ENCODE assay signal across 21 cellular contexts in genomic region chr11:17791144-17791543, GRCh38. TPM values are rescaled to one million over a fixed set of nuclear protein-coding genes. Genes with fewer than 3 reads are reported as not detected.
"Had no signal": no experiment of that assay in that cellular context is flagged by ENCODE, and none has a peak within 500 bp of the region (broad histone marks: within the 10 kb centered on the region; RNA-seq: fewer than 3 reads in every experiment).

No MANE protein-coding gene starts in this region.

- H3K79me2 ChIP-seq: parathyroid adenoma had no signal

- H3K4me3 ChIP-seq: esophagus muscularis mucosa, gastroesophageal sphincter, psoas muscle, right lobe of liver, spleen, stomach had no signal

- H3K27me3 Mint-ChIP-seq: naive thymus-derived CD4-positive, alpha-beta T cell had no signal

- H3K36me3 ChIP-seq: right lobe of liver had no signal

- H3K4me1 Mint-ChIP-seq: immature natural killer cell had no signal

- H3K27ac Mint-ChIP-seq: immature natural killer cell; naive thymus-derived CD4-positive, alpha-beta T cell; nephron progenitor cell had no signal

- H3K9ac ChIP-seq: parathyroid adenoma had no signal

- DNase-seq: effector memory CD4-positive, alpha-beta T cell; glutamatergic neuron; immature natural killer cell; naive thymus-derived CD4-positive, alpha-beta T cell; nephron progenitor cell; psoas muscle; retina; right lobe of liver; spleen; stimulated activated CD4-positive, alpha-beta T cell treated with anti-CD3 and anti-CD28 coated beads, Interleukin-2, amount 100 ng/mL, for 24 hours; stimulated activated CD4-positive, alpha-beta T cell treated with anti-CD3 and anti-CD28 coated beads, Interleukin-4, amount 100 ng/mL, for 4 hours; stimulated activated naive CD4-positive, alpha-beta T cell; stomach; substantia nigra had no signal

- H2AFZ ChIP-seq: parathyroid adenoma had no signal

- H3K4me1 ChIP-seq: esophagus muscularis mucosa, gastroesophageal sphincter, parathyroid adenoma, right lobe of liver, spleen, stomach had no signal

- ATAC-seq: gastroesophageal sphincter; left lobe of liver; naive thymus-derived CD4-positive, alpha-beta T cell; psoas muscle; right lobe of liver had no signal

- H3K9me3 Mint-ChIP-seq: immature natural killer cell, nephron progenitor cell had no signal

- H3K4me3 Mint-ChIP-seq: immature natural killer cell; naive thymus-derived CD4-positive, alpha-beta T cell; nephron progenitor cell had no signal

- H3K9me3 ChIP-seq: esophagus muscularis mucosa, gastroesophageal sphincter, psoas muscle, right lobe of liver, spleen, stomach had no signal

- H3K27me3 ChIP-seq: esophagus muscularis mucosa, gastroesophageal sphincter, right lobe of liver, spleen, stomach had no signal

- H3K27ac ChIP-seq: esophagus muscularis mucosa, gastroesophageal sphincter, parathyroid adenoma, psoas muscle, right lobe of liver, spleen, stomach had no signal

RNA-seq across cellular contexts. Expression of gene KCNC1, which starts 56.6 kb away (rescaled TPM):
- total RNA-seq: esophagus muscularis mucosa; left lobe of liver; mammary epithelial cell; mesenteric fat pad; naive thymus-derived CD4-positive, alpha-beta T cell; omental fat pad; right lobe of liver; spleen had no signal
- polyA plus RNA-seq: mammary epithelial cell; naive thymus-derived CD4-positive, alpha-beta T cell; spleen had no signal
